In genomic region chr18:54616220-54616848, GRCh38 we compare ENCODE assay signal across 12 cellular contexts. TPM values are rescaled to one million over a fixed set of nuclear protein-coding genes. Genes with fewer than 3 reads are reported as not detected.
A peak's percentile ranks its signal among the peaks of the same experiment; 100 is the strongest.
DNase-seq lines count a peak whose midpoint lies in the region; ATAC-seq and TF ChIP-seq lines count a peak whose summit lies in the region.
"Had no signal": no experiment of that assay in that cellular context is flagged by ENCODE, and none has a peak within 500 bp of the region (broad histone marks: within the 10 kb centered on the region; RNA-seq: fewer than 3 reads in every experiment).

No MANE protein-coding gene starts in this region.

- no peaks in the 10 kb centered on the region for H3K9me3 ChIP-seq in smooth muscle cell (replicated peaks; ENCODE audit: low read depth)
- H3K9me3 ChIP-seq in GM23248 (ENCODE audit: low read depth): no peaks in the 10 kb centered on the region
- H3K9me3 ChIP-seq in adrenal gland (replicated peaks in 1 of 3): no peaks in the 10 kb centered on the region
- H3K9me3 ChIP-seq: A549 had no signal

- no peaks in the 10 kb centered on the region for H3K9me2 ChIP-seq in GM23248 (ENCODE audit: insufficient read depth)

- in situ Hi-C loops in GM23248 (cut with MboI): no loop called here

- H3K4me1 Mint-ChIP-seq in activated CD4-positive, alpha-beta T cell treated with anti-CD3 and anti-CD28 coated beads, Interleukin-2, amount 10 ng/mL, durations not matched to agents 24 days and 14 days: peaks cover 9% of the 10 kb centered on the region

- intact Hi-C loops in activated CD4-positive, alpha-beta T cell treated with anti-CD3 and anti-CD28 coated beads, Interleukin-2, amount 10 ng/mL, durations not matched to agents 24 days and 14 days (cut with micrococcal nuclease): no loop called here
- intact Hi-C loops in adrenal gland (cut with DNase I): no loop called here

- H3K4me2 ChIP-seq in smooth muscle cell: peak overlapping the region; percentile 5
- no peak overlapping the region for H3K4me2 ChIP-seq in GM23248 (ENCODE audit: unreplicated experiment)
- H3K4me2 ChIP-seq: A549 had no signal

- no peak overlapping the region for H3K9ac ChIP-seq in smooth muscle cell (ENCODE audit: low read depth)
- H3K9ac ChIP-seq in GM23248: no peak overlapping the region

- peak; percentile 59 for DNase-seq in activated CD4-positive, alpha-beta T cell treated with anti-CD3 and anti-CD28 coated beads, Interleukin-2, amount 10 ng/mL, durations not matched to agents 24 days and 14 days
- DNase-seq in activated CD4-positive, alpha-beta T cell treated with anti-CD3 and anti-CD28 coated beads, Interleukin-2, amount 50 U/mL, for 4 hours: no peak
- peak; percentile 17 for DNase-seq in HT1080 (ENCODE audit: low read depth)
- no peak for DNase-seq in smooth muscle cell (lab: John Stamatoyannopoulos, UW; ENCODE audit: unreplicated experiment)
- no peak for DNase-seq in NCI-H1436 treated with DMSO at 0.1 percent for 48 hours (lab: John Stamatoyannopoulos, UW)
- DNase-seq in GM23248: no peak
- DNase-seq in adrenal gland: no peak
- DNase-seq: NCI-H1436 had no signal

- H3K4me3 ChIP-seq in smooth muscle cell: no peak overlapping the region
- H3K4me3 ChIP-seq in GM23248: no peak overlapping the region
- no peak overlapping the region for H3K4me3 ChIP-seq in adrenal gland
- H3K4me3 ChIP-seq: A549 had no signal

- H3K4me3 Mint-ChIP-seq in activated CD4-positive, alpha-beta T cell treated with anti-CD3 and anti-CD28 coated beads, Interleukin-2, amount 10 ng/mL, durations not matched to agents 24 days and 14 days: no peak overlapping the region

- no peaks in the 10 kb centered on the region for H3K9me3 Mint-ChIP-seq in activated CD4-positive, alpha-beta T cell treated with anti-CD3 and anti-CD28 coated beads, Interleukin-2, amount 10 ng/mL, durations not matched to agents 24 days and 14 days

- H3K79me2 ChIP-seq in smooth muscle cell (ENCODE audit: low read depth) (no peaks in the 10 kb centered on the region), GM23248 (ENCODE audit: insufficient read depth) (no peaks in the 10 kb centered on the region)

- 53% methylated on average over 3 of the region's 3 CpGs for WGBS in smooth muscle cell (ENCODE audit: low lambda C conversion rate)
- WGBS in GM23248 (ENCODE audit: low coverage in 1 of 2, low lambda C conversion rate in 2 of 2, missing lambda C conversion rate in 2 of 2), 2 experiments: 17 to 26% methylated on average over 3 of the region's 3 CpGs
- 63 to 74% (median 70%) methylated on average over 3 of the region's 3 CpGs for WGBS in adrenal gland, 4 donors

- H4K20me1 ChIP-seq in smooth muscle cell (ENCODE audit: low read depth) (no peaks in the 10 kb centered on the region), GM23248 (ENCODE audit: insufficient read depth) (no peaks in the 10 kb centered on the region)

- ATAC-seq in HG02588 (IDR thresholded peaks at IDR 0.05; ENCODE audit: unreplicated experiment): peak; percentile 59
- ATAC-seq: A549 had no signal

- TF ChIP-seq POLR2A in adrenal gland (IDR thresholded peaks at IDR 0.05): no peak

- H3K36me3 Mint-ChIP-seq in activated CD4-positive, alpha-beta T cell treated with anti-CD3 and anti-CD28 coated beads, Interleukin-2, amount 10 ng/mL, durations not matched to agents 24 days and 14 days (ENCODE audit: low read depth): no peaks in the 10 kb centered on the region

- H3K27me3 ChIP-seq in smooth muscle cell (ENCODE audit: low read depth) (no peaks in the 10 kb centered on the region), GM23248 (replicated peaks; ENCODE audit: insufficient read depth) (no peaks in the 10 kb centered on the region), adrenal gland (no peaks in the 10 kb centered on the region)

- TF ChIP-seq CTCF in smooth muscle cell (IDR thresholded peaks at IDR 0.05; ENCODE audit: borderline replicate concordance, insufficient read depth, poor library complexity, severe bottlenecking) (no peak), adrenal gland (IDR thresholded peaks at IDR 0.05) (no peak)

- no peaks in the 10 kb centered on the region for H3K27me3 Mint-ChIP-seq in activated CD4-positive, alpha-beta T cell treated with anti-CD3 and anti-CD28 coated beads, Interleukin-2, amount 10 ng/mL, durations not matched to agents 24 days and 14 days

- peaks cover 5% of the 10 kb centered on the region for H3K4me1 ChIP-seq in smooth muscle cell (ENCODE audit: low read depth)
- no peaks in the 10 kb centered on the region for H3K4me1 ChIP-seq in GM23248 (ENCODE audit: insufficient read depth)
- H3K4me1 ChIP-seq in adrenal gland (replicated peaks in 1 of 2): no peaks in the 10 kb centered on the region

- H3K36me3 ChIP-seq in smooth muscle cell (ENCODE audit: low read depth): no peaks in the 10 kb centered on the region
- no peaks in the 10 kb centered on the region for H3K36me3 ChIP-seq in GM23248 (ENCODE audit: low read depth)
- no peaks in the 10 kb centered on the region for H3K36me3 ChIP-seq in adrenal gland (replicated peaks in 1 of 2)

- H2AFZ ChIP-seq in smooth muscle cell (ENCODE audit: low read depth) (no peak overlapping the region), GM23248 (no peak overlapping the region)

- H3F3A ChIP-seq in smooth muscle cell (ENCODE audit: low read depth) (peaks cover 3% of the 10 kb centered on the region), GM23248 (ENCODE audit: insufficient read depth) (no peaks in the 10 kb centered on the region)

- H3K27ac ChIP-seq in smooth muscle cell (ENCODE audit: low read depth): peak overlapping the region; percentile 83
- no peak overlapping the region for H3K27ac ChIP-seq in GM23248
- H3K27ac ChIP-seq in adrenal gland: no peak overlapping the region
- H3K27ac ChIP-seq: A549 had no signal

- no peak overlapping the region for H3K27ac Mint-ChIP-seq in activated CD4-positive, alpha-beta T cell treated with anti-CD3 and anti-CD28 coated beads, Interleukin-2, amount 10 ng/mL, durations not matched to agents 24 days and 14 days

RNA-seq across cellular contexts. Expression of gene DYNAP, which starts 25.3 kb away (rescaled TPM):
- not detected in 2 replicates for total RNA-seq in activated CD4-positive, alpha-beta T cell treated with anti-CD3 and anti-CD28 coated beads, Interleukin-2, amount 10 ng/mL, durations not matched to agents 24 days and 14 days
- 0.03 TPM in 1 of 2 replicates, not detected in the other for total RNA-seq in HT1080 (2014; rRNA removed; shearing (Covaris generic))
- 0.48 and 0.92 TPM in 2 replicates for polyA plus RNA-seq in HT1080 (2015; cell fraction: cytosol; rRNA removed)
- polyA plus RNA-seq in HT1080 (2015; cell fraction: nucleus; rRNA removed): 0.30 and 0.69 TPM in 2 replicates
- total RNA-seq in smooth muscle cell (not detected in 2 replicates), adrenal gland (not detected)
- polyA plus RNA-seq in smooth muscle cell (not detected in 2 replicates), GM23248 (2016; fragmentation: Nextera tagmentation; extraction: Ambion mirVana) (not detected in 2 replicates), adrenal gland (not detected)
- not detected in 2 replicates for total RNA-seq in GM23248 (2014; rRNA removed; shearing (Covaris generic))
- total RNA-seq: dermis microvascular lymphatic vessel endothelial cell, myocyte had no signal
- polyA plus RNA-seq: A549 had no signal

Comparison
In these comparisons a context has a peak if more than half of its experiments do, and no peak if none do; other contexts are left out.
1. DNase-seq: peak in activated CD4-positive, alpha-beta T cell treated with anti-CD3 and anti-CD28 coated beads, Interleukin-2, amount 10 ng/mL, durations not matched to agents 24 days and 14 days (single experiment) and HT1080 (single experiment); none in activated CD4-positive, alpha-beta T cell treated with anti-CD3 and anti-CD28 coated beads, Interleukin-2, amount 50 U/mL, for 4 hours (0 of 2), smooth muscle cell (single experiment), NCI-H1436 treated with DMSO at 0.1 percent for 48 hours (single experiment), GM23248 (single experiment) and adrenal gland (0 of 7).